In genomic region chr17:82237083-82237745, GRCh38 we compare ENCODE assay signal across 1 cellular context.
TF ChIP-seq lines count a peak whose summit lies in the region.

No MANE protein-coding gene starts in this region.

TF ChIP-seq in GM23338, 12 proteins besides CTCF, POLR2A, EP300 and RAD21 (continued from another document):
- TF ChIP-seq ZNF462 (CRISPR knock-in tag; IDR thresholded peaks at IDR 0.05) (no peak), ZNF331 (CRISPR knock-in tag; IDR thresholded peaks at IDR 0.05; ENCODE audit: low read depth) (no peak), STAT1 (IDR thresholded peaks at IDR 0.05; ENCODE audit: unreplicated experiment) (no peak), NANOG (IDR thresholded peaks at IDR 0.05; ENCODE audit: borderline replicate concordance) (no peak), EZH2phosphoT487 (IDR thresholded peaks at IDR 0.05; ENCODE audit: unreplicated experiment) (no peak), POLR2AphosphoS5 (IDR thresholded peaks at IDR 0.05; ENCODE audit: low read depth) (no peak)
TF ChIP-seq in GM23338: peak in this region for 0.
